Comparison of ENCODE assay signal across 13 cellular contexts in the genomic region with DNA sequence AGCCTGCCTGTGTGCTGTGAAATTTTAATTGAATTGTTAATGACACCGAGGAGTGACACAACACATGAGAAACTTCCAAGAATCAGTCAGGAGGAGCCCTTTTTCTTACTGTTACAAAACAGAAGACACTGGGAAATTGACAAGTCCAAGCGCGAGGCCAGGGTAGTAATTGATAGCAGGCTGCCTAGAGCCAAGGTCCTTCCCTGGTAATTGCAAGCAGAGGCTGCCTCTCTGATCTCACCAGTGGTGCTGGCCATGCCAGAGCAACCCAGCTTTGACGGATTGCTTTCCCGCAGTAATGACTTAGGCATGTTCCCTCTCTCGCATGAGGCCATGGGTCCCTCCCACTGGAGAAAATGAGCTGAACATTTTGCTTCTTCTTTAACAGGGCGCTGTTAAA.
A peak's percentile ranks its signal among the peaks of the same experiment; 100 is the strongest.
DNase-seq lines count a peak whose midpoint lies in the region; ATAC-seq and TF ChIP-seq lines count a peak whose summit lies in the region.
"Had no signal": no experiment of that assay in that cellular context is flagged by ENCODE, and none has a peak within 500 bp of the region (broad histone marks: within the 10 kb centered on the region; RNA-seq: fewer than 3 reads in every experiment).

No MANE protein-coding gene starts in this region.

- no peak overlapping the region for H3K4me2 ChIP-seq in trophoblast cell (ENCODE audit: low read length)

- H3K27me3 ChIP-seq in adipocyte (replicated peaks; ENCODE audit: control insufficient read depth, insufficient read depth, low read length) = peaks cover 4% of the 10 kb centered on the region
- no peaks in the 10 kb centered on the region for H3K27me3 ChIP-seq in gastroesophageal sphincter
- peaks cover 3% of the 10 kb centered on the region for H3K27me3 ChIP-seq in trophoblast cell (ENCODE audit: insufficient read depth, low read length)
- H3K27me3 ChIP-seq: BLaER1 had no signal

- no peak overlapping the region for H2BK5ac ChIP-seq in trophoblast cell (ENCODE audit: low read depth, low read length, poor library complexity)

- H2BK120ac ChIP-seq in trophoblast cell (ENCODE audit: insufficient read depth, low read length, poor library complexity) = no peak overlapping the region

- H4K8ac ChIP-seq in trophoblast cell (ENCODE audit: low read depth, low read length) = no peak overlapping the region

- ATAC-seq in gastroesophageal sphincter (peak; percentile 95), HG02798 (IDR thresholded peaks at IDR 0.05; ENCODE audit: poor library complexity, unreplicated experiment) (no peak), GM19463 (IDR thresholded peaks at IDR 0.05; ENCODE audit: unreplicated experiment) (no peak)

- no peak for TF ChIP-seq POLR2A in gastroesophageal sphincter (IDR thresholded peaks at IDR 0.05)

- no peak for TF ChIP-seq CTCF in gastroesophageal sphincter (IDR thresholded peaks at IDR 0.05)

- H3K9me3 ChIP-seq in adipocyte (ENCODE audit: control insufficient read depth, low read length) = no peaks in the 10 kb centered on the region
- H3K9me3 ChIP-seq in gastroesophageal sphincter = no peaks in the 10 kb centered on the region
- no peaks in the 10 kb centered on the region for H3K9me3 ChIP-seq in trophoblast cell (ENCODE audit: insufficient read depth, low read depth, low read length)
- H3K9me3 ChIP-seq: BLaER1 had no signal

- no peak overlapping the region for H4K91ac ChIP-seq in trophoblast cell (ENCODE audit: low read depth, low read length)

- H3K4me3 ChIP-seq in adipocyte (ENCODE audit: low read length) (peak overlapping the region; percentile 19), gastroesophageal sphincter (no peak overlapping the region), trophoblast cell (ENCODE audit: low read depth, low read length) (no peak overlapping the region)
- H3K4me3 ChIP-seq: BLaER1 had no signal

- no peak overlapping the region for H2AK5ac ChIP-seq in trophoblast cell (ENCODE audit: low read length)

- no peaks in the 10 kb centered on the region for H3K79me2 ChIP-seq in trophoblast cell (ENCODE audit: control insufficient read depth, insufficient read depth, low read length, poor library complexity)

- no peak for TF ChIP-seq EP300 in gastroesophageal sphincter (IDR thresholded peaks at IDR 0.05)

- DNase-seq in AG20443 (ENCODE audit: low spot score) (peak; percentile 91), adipocyte (ENCODE audit: low read depth) (peak; percentile 71), trophoblast cell (no peak), NK-92 (lab: John Stamatoyannopoulos, UW; ENCODE audit: unreplicated experiment) (no peak), HK-2 (ENCODE audit: unreplicated experiment) (no peak)
- DNase-seq: hippocampal formation; naive B cell; NCI-H1436; stimulated activated CD4-positive, alpha-beta T cell treated with anti-CD3 and anti-CD28 coated beads, Interleukin-1b, Interleukin-23, amount 100 ng/mL, for 48 hours had no signal

- no peak overlapping the region for H2AFZ ChIP-seq in trophoblast cell (ENCODE audit: insufficient read depth, low read length, poor library complexity)

- peaks cover 69% of the 10 kb centered on the region for H3K4me1 ChIP-seq in adipocyte (ENCODE audit: control insufficient read depth, insufficient read depth, low read length)
- H3K4me1 ChIP-seq in gastroesophageal sphincter = peaks cover 2 to 57% (median 11%) of the 10 kb centered on the region in 3 donors
- H3K4me1 ChIP-seq in trophoblast cell (ENCODE audit: control insufficient read depth in 1 of 2, insufficient read depth in 2 of 2, low read length in 2 of 2) = peaks cover 8 to 11% of the 10 kb centered on the region in 2 experiments

- H3K18ac ChIP-seq in trophoblast cell (ENCODE audit: low read length) = no peak overlapping the region

- peak overlapping the region; percentile 59 for H3K9ac ChIP-seq in adipocyte (ENCODE audit: low read length)
- no peak overlapping the region for H3K9ac ChIP-seq in trophoblast cell (ENCODE audit: low read length)
- H3K9ac ChIP-seq: BLaER1 had no signal

- WGBS in gastroesophageal sphincter (ENCODE audit: low coverage in 1 of 2), 2 donors = 28 to 38% methylated on average over 5 to 6 of the region's 7 CpGs
- WGBS in trophoblast cell (ENCODE audit: extremely low coverage, insufficient coverage, insufficient read length) = no CpG with 5 or more reads among the region's 7 CpGs

- no peak overlapping the region for H3K14ac ChIP-seq in trophoblast cell (ENCODE audit: low read length)

- H3K4ac ChIP-seq in trophoblast cell (ENCODE audit: low read depth, low read length) = no peak overlapping the region

- H2BK12ac ChIP-seq in trophoblast cell (ENCODE audit: low read length) = no peak overlapping the region

- no peak overlapping the region for H3K23ac ChIP-seq in trophoblast cell (ENCODE audit: low read length)

- H3K79me1 ChIP-seq in trophoblast cell (ENCODE audit: low read length) = no peaks in the 10 kb centered on the region

- no peak overlapping the region for H4K12ac ChIP-seq in trophoblast cell (ENCODE audit: low read depth, low read length)

- H3K27ac ChIP-seq in gastroesophageal sphincter (peak overlapping the region in 3 of 4 donors; percentile 5 to 52 (median 30)), trophoblast cell (ENCODE audit: low read depth, low read length) (peak overlapping the region; percentile 12)
- H3K27ac ChIP-seq: BLaER1 had no signal

- H3K36me3 ChIP-seq in adipocyte (ENCODE audit: control insufficient read depth, insufficient read depth, low read length, severe bottlenecking) (no peaks in the 10 kb centered on the region), gastroesophageal sphincter (no peaks in the 10 kb centered on the region), trophoblast cell (ENCODE audit: control insufficient read depth in 1 of 2, insufficient read depth in 2 of 2, low read length in 2 of 2) (no peaks in the 10 kb centered on the region)
- H3K36me3 ChIP-seq: BLaER1 had no signal

Comparison
In these comparisons a context has a peak if more than half of its experiments do, and no peak if none do; other contexts are left out.
1. DNase-seq: peak in AG20443 (single experiment) and adipocyte (single experiment); none in trophoblast cell (0 of 2), NK-92 (single experiment) and HK-2 (single experiment).